In genomic region chr5:72630056-72630455, GRCh38 we compare ENCODE assay signal across 29 cellular contexts.
"Had no signal": no experiment of that assay in that cellular context is flagged by ENCODE, and none has a peak within 500 bp of the region (broad histone marks: within the 10 kb centered on the region; RNA-seq: fewer than 3 reads in every experiment).

No MANE protein-coding gene starts in this region.

- H3K4me1 ChIP-seq: Peyer's patch had no signal

- H3K4me3 ChIP-seq: Peyer's patch, SJSA1 had no signal

- H3K9ac ChIP-seq: KMS-11, SK-N-SH had no signal

- H3K27ac ChIP-seq: KMS-11, Peyer's patch, SJSA1 had no signal

- H3K36me3 ChIP-seq: Peyer's patch, SJSA1 had no signal

- DNase-seq: Karpas-422, MM.1S, MV-4-11, NCI-H1092, NCI-H1105, NCI-H1417 treated with DMSO at 0.1 percent for 48 hours, NCI-H1436 treated with DMSO at 0.1 percent for 48 hours, NCI-H1694 treated with DMSO at 0.1 percent for 48 hours, NCI-H187 treated with DMSO at 0.1 percent for 48 hours, NCI-H2029, NCI-H2081, NCI-H2171 treated with DMSO at 0.1 percent for 48 hours, NCI-H226, NCI-H446 treated with DMSO at 0.1 percent for 48 hours, NCI-H510A, NCI-H524, NCI-H526, NCI-H69, NCI-H748 treated with DMSO at 0.1 percent for 48 hours, NCI-H82, PC-3, Peyer's patch, Right ventricle myocardium superior, RPMI8226, SHP77 treated with DMSO at 0.1 percent for 48 hours, SK-N-SH, T-cell had no signal

- H3K4me2 ChIP-seq: KMS-11, SK-N-SH had no signal

- ATAC-seq: PC-3, T-cell had no signal

- H3K27me3 ChIP-seq: Peyer's patch, SJSA1 had no signal

- H3K9me3 ChIP-seq: Peyer's patch, SK-N-SH had no signal
